In the genomic region with DNA sequence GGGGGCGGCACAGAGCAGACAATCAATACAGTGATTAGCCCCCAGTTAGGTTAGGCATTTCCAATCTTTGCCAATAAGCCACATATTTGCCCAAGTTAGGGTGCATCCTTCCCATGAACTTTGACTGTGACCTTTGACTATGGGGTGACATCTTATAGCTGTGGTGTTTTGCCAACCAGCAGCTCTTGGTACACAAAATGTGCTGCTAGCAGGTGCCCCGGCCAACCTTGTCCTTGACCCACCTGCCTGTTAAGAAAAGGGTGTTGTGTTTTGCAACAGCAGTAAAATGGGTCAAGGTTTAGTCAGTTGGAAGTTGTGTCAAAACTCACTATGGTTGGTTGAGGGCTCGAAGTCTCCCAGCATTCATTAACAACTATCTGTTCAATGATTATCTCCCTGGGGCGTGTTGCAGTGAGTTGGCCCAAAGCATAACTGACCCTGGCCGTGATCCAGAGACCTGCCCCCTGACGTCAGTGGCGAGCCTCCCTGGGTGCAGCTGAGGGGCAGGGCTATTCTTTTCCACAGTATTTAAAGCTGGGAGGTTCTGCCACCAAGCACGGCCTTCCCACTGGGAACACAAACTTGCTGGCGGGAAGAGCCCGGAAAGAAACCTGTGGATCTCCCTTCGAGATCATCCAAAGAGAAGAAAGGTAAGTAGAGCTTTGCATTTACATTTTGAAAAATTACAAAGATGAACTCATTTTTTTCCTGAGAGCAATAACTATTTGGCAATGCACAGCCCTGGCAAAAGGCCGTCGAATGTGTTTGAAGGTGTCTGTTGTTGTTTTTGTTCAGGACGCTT, we compare ENCODE assay signal across 4 cellular contexts.
A peak's percentile ranks its signal among the peaks of the same experiment; 100 is the strongest.
TF ChIP-seq lines count a peak whose summit lies in the region.

PCK1 (plus strand) TSS at position 557 of the 802 bp plus-strand sequence. CDS start 302 bp downstream, outside the sequence.

TF ChIP-seq in A549, 52 proteins besides CTCF, POLR2A, EP300 and RAD21:
- TF ChIP-seq ZC3H11A (IDR thresholded peaks at IDR 0.05) (no peak), CHD2 (IDR thresholded peaks at IDR 0.05; ENCODE audit: low read length, partially characterized antibody) (no peak), NFE2L2 (conservative IDR thresholded peaks at IDR 0.05; ENCODE audit: low read length) (no peak)

TF ChIP-seq in Ishikawa, 13 proteins besides CTCF, POLR2A, EP300 and RAD21:
- TF ChIP-seq CREB1 (IDR thresholded peaks at IDR 0.05; ENCODE audit: low read depth) (no peak), NFIC (IDR thresholded peaks at IDR 0.05) (peak; percentile 61), USF1 (IDR thresholded peaks at IDR 0.05) (no peak), TEAD4 (IDR thresholded peaks at IDR 0.05) (no peak)
TF ChIP-seq in Ishikawa: peak in this region for 1.

TF ChIP-seq in K562, 482 proteins besides CTCF, POLR2A, EP300 and RAD21 (continues in another document):
- TF ChIP-seq, protein P1, sequence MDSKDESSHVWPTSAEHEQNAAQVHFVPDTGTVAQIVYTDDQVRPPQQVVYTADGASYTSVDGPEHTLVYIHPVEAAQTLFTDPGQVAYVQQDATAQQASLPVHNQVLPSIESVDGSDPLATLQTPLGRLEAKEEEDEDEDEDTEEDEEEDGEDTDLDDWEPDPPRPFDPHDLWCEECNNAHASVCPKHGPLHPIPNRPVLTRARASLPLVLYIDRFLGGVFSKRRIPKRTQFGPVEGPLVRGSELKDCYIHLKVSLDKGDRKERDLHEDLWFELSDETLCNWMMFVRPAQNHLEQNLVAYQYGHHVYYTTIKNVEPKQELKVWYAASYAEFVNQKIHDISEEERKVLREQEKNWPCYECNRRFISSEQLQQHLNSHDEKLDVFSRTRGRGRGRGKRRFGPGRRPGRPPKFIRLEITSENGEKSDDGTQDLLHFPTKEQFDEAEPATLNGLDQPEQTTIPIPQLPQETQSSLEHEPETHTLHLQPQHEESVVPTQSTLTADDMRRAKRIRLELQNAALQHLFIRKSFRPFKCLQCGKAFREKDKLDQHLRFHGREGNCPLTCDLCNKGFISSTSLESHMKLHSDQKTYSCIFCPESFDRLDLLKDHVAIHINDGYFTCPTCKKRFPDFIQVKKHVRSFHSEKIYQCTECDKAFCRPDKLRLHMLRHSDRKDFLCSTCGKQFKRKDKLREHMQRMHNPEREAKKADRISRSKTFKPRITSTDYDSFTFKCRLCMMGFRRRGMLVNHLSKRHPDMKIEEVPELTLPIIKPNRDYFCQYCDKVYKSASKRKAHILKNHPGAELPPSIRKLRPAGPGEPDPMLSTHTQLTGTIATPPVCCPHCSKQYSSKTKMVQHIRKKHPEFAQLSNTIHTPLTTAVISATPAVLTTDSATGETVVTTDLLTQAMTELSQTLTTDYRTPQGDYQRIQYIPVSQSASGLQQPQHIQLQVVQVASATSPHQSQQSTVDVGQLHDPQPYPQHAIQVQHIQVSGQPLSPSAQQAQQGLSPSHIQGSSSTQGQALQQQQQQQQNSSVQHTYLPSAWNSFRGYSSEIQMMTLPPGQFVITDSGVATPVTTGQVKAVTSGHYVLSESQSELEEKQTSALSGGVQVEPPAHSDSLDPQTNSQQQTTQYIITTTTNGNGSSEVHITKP (IDR thresholded peaks at IDR 0.05; ENCODE audit: partially characterized antibody), result peak; percentile 83
- TF ChIP-seq WHSC1 (IDR thresholded peaks at IDR 0.05; ENCODE audit: low read length) (no peak), CEBPB (tag; IDR thresholded peaks at IDR 0.05) (peak; percentile 80), E2F5 (CRISPR knock-in tag; IDR thresholded peaks at IDR 0.05) (no peak), MYBL2 (IDR thresholded peaks at IDR 0.05; ENCODE audit: low read depth) (peak; percentile 18; the same call in 1 of the 2 replicates), MYBL2 (CRISPR knock-in tag; IDR thresholded peaks at IDR 0.05; ENCODE audit: borderline replicate concordance) (no peak), TBP (optimal IDR thresholded peaks at IDR 0.05; ENCODE audit: low read depth, low read length) (peak; percentile 41), PKNOX1 (IDR thresholded peaks at IDR 0.05) (peak; percentile 45; the same call in 1 of the 2 replicates), PHF8 (IDR thresholded peaks at IDR 0.05; ENCODE audit: borderline replicate concordance, low read length) (no peak), ZNF830 (CRISPR knock-in tag; IDR thresholded peaks at IDR 0.05) (no peak), HEY1 (CRISPR knock-in tag; IDR thresholded peaks at IDR 0.05; ENCODE audit: borderline replicate concordance) (no peak), CBFA2T2 (conservative IDR thresholded peaks at IDR 0.05) (peak; percentile 39; the same call in 1 of the 2 replicates), ERF (CRISPR knock-in tag; IDR thresholded peaks at IDR 0.05) (peak; percentile 64; the same call in 1 of the 2 replicates), EHMT2 (IDR thresholded peaks at IDR 0.05) (peak; percentile 78; the same call in 1 of the 2 replicates), PHB (CRISPR knock-in tag; IDR thresholded peaks at IDR 0.05) (no peak), TCF3 (CRISPR knock-in tag; IDR thresholded peaks at IDR 0.05) (peak; percentile 56)
- TF ChIP-seq, protein P2, sequence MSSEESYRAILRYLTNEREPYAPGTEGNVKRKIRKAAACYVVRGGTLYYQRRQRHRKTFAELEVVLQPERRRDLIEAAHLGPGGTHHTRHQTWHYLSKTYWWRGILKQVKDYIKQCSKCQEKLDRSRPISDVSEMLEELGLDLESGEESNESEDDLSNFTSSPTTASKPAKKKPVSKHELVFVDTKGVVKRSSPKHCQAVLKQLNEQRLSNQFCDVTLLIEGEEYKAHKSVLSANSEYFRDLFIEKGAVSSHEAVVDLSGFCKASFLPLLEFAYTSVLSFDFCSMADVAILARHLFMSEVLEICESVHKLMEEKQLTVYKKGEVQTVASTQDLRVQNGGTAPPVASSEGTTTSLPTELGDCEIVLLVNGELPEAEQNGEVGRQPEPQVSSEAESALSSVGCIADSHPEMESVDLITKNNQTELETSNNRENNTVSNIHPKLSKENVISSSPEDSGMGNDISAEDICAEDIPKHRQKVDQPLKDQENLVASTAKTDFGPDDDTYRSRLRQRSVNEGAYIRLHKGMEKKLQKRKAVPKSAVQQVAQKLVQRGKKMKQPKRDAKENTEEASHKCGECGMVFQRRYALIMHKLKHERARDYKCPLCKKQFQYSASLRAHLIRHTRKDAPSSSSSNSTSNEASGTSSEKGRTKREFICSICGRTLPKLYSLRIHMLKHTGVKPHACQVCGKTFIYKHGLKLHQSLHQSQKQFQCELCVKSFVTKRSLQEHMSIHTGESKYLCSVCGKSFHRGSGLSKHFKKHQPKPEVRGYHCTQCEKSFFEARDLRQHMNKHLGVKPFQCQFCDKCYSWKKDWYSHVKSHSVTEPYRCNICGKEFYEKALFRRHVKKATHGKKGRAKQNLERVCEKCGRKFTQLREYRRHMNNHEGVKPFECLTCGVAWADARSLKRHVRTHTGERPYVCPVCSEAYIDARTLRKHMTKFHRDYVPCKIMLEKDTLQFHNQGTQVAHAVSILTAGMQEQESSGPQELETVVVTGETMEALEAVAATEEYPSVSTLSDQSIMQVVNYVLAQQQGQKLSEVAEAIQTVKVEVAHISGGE (CRISPR knock-in tag; IDR thresholded peaks at IDR 0.05), result peak in 1 of 3 experiments; percentile 55; a peak in 1 of 6 replicates

TF ChIP-seq in liver, 16 proteins besides CTCF, POLR2A, EP300 and RAD21:
- TF ChIP-seq, protein P3, sequence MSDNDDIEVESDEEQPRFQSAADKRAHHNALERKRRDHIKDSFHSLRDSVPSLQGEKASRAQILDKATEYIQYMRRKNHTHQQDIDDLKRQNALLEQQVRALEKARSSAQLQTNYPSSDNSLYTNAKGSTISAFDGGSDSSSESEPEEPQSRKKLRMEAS (IDR thresholded peaks at IDR 0.05), result peak; percentile 38
- TF ChIP-seq SP1 (IDR thresholded peaks at IDR 0.05) (peak; percentile 99), TAF1 (conservative IDR thresholded peaks at IDR 0.05) (peak; percentile 96), ATF3 (IDR thresholded peaks at IDR 0.05) (peak; percentile 69), JUND (IDR thresholded peaks at IDR 0.05) (peak; percentile 88 to 91), FOXA1 (IDR thresholded peaks at IDR 0.05) (peak; percentile 29), RXRA (IDR thresholded peaks at IDR 0.05) (peak; percentile 98 to 99), HNF4A (conservative IDR thresholded peaks at IDR 0.05) (peak; percentile 93 to 96), GABPA (IDR thresholded peaks at IDR 0.05 in 1 of 2, conservative IDR thresholded peaks at IDR 0.05 in 1 of 2) (no peak), YY1 (IDR thresholded peaks at IDR 0.05) (peak; percentile 76), ZBTB33 (IDR thresholded peaks at IDR 0.05) (peak; percentile 47), HNF4G (IDR thresholded peaks at IDR 0.05) (peak; percentile 86), NR2F2 (IDR thresholded peaks at IDR 0.05) (peak; percentile 97), EGR1 (IDR thresholded peaks at IDR 0.05; ENCODE audit: low read depth in 2 of 2) (peak; percentile 30 to 48), FOXA2 (IDR thresholded peaks at IDR 0.05) (peak; percentile 75)
- TF ChIP-seq, protein P4, sequence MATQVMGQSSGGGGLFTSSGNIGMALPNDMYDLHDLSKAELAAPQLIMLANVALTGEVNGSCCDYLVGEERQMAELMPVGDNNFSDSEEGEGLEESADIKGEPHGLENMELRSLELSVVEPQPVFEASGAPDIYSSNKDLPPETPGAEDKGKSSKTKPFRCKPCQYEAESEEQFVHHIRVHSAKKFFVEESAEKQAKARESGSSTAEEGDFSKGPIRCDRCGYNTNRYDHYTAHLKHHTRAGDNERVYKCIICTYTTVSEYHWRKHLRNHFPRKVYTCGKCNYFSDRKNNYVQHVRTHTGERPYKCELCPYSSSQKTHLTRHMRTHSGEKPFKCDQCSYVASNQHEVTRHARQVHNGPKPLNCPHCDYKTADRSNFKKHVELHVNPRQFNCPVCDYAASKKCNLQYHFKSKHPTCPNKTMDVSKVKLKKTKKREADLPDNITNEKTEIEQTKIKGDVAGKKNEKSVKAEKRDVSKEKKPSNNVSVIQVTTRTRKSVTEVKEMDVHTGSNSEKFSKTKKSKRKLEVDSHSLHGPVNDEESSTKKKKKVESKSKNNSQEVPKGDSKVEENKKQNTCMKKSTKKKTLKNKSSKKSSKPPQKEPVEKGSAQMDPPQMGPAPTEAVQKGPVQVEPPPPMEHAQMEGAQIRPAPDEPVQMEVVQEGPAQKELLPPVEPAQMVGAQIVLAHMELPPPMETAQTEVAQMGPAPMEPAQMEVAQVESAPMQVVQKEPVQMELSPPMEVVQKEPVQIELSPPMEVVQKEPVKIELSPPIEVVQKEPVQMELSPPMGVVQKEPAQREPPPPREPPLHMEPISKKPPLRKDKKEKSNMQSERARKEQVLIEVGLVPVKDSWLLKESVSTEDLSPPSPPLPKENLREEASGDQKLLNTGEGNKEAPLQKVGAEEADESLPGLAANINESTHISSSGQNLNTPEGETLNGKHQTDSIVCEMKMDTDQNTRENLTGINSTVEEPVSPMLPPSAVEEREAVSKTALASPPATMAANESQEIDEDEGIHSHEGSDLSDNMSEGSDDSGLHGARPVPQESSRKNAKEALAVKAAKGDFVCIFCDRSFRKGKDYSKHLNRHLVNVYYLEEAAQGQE (IDR thresholded peaks at IDR 0.05), result peak; percentile 96
